12 cellular contexts compared by ENCODE assay signal in the genomic region with DNA sequence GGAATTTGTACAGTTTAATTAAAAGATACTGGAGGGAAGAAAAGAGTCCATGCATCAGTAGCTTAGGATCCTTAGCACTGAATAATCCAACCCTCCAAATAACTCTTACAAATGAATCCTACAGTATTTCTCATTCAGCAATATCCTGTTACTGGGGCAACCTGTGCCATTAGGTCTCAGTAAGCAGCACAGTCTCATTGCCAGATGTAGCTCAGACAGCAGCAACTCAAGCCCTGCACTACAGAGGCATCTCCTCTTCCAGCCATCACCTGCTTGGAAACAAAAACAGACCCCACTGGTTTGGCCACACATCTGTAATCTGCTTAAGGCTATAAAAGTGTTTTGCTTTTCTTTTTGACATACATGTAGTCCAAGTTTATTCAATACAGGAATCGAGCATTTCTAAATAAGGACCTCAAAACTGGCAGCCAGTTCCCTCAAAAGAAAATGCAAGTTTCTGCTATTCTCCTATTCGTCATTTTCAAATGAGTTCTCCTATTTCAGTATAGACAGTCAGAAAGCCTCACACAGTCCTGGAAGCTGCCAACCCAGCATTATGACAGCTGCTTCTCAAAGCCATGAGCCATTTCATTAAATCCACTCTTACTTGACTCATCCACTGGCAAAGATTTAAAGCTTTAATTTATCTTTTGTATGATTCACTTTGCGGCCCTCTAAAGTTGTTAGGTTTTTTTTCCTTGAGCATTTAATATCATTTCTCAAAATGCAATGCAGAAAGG.
A peak's percentile ranks its signal among the peaks of the same experiment; 100 is the strongest.
DNase-seq lines count a peak whose midpoint lies in the region; ATAC-seq, FAIRE-seq and TF ChIP-seq lines count a peak whose summit lies in the region.
"Had no signal": no experiment of that assay in that cellular context is flagged by ENCODE, and none has a peak within 500 bp of the region (broad histone marks: within the 10 kb centered on the region; RNA-seq: fewer than 3 reads in every experiment).

No MANE protein-coding gene starts in this region.

- H3K27me3 Mint-ChIP-seq in WTC11 (ENCODE audit: low read depth), result no peaks in the 10 kb centered on the region

- POLR2A ChIA-PET in WTC11 (lab: Charles Lee), result no interaction called here

- H3K4me3 ChIP-seq in right cardiac atrium (ENCODE audit: low read length), result no peak overlapping the region
- H3K4me3 ChIP-seq: BLaER1, PC-9, skin epidermis had no signal

- CTCF ChIA-PET in WTC11 (lab: Charles Lee), result interaction anchor here (1.0 kb wide), 1 partner anchor 129 kb away, joined by 3 read pairs; no protein-coding TSS in a partner anchor

- 60% methylated on average over 3 of the region's 3 CpGs for WGBS in right cardiac atrium

- no peak overlapping the region for H3K27ac ChIP-seq in right cardiac atrium (ENCODE audit: low read length)
- H3K27ac ChIP-seq: BLaER1, PC-9 had no signal

- peaks cover 54% of the 10 kb centered on the region for H3K4me1 Mint-ChIP-seq in WTC11

- no peak for FAIRE-seq in RCC 7860 (lab: Jason Lieb, UNC)

- peaks cover 33% of the 10 kb centered on the region for H3K36me3 Mint-ChIP-seq in WTC11

- H3K4me1 ChIP-seq in right cardiac atrium (ENCODE audit: control insufficient read depth, insufficient read depth, low read length), result peaks cover 2% of the 10 kb centered on the region
- H3K4me1 ChIP-seq: BLaER1 had no signal

- no peak for DNase-seq in left ventricle myocardium superior
- no peak for DNase-seq in right cardiac atrium
- DNase-seq in WTC11 (ENCODE audit: low spot score), result no peak
- DNase-seq in glomerular visceral epithelial cell (ENCODE audit: extremely low spot score), result peak; percentile 23
- DNase-seq in RCC 7860 (ENCODE audit: low spot score), result no peak
- DNase-seq in HK-2 (ENCODE audit: unreplicated experiment), result no peak
- no peak for DNase-seq in activated CD4-positive, alpha-beta T cell treated with anti-CD3 and anti-CD28 coated beads for 4 hours
- DNase-seq: activated T-cell treated with anti-CD3 and anti-CD28 coated beads, Interleukin-2, amount 50 U/mL, for 4 hours; PC-9 had no signal

- intact Hi-C loops in left ventricle myocardium superior (cut with micrococcal nuclease) (no loop called here), right cardiac atrium (cut with DNase I) (no loop called here)

- H3K9me3 Mint-ChIP-seq in WTC11, result peaks cover 9% of the 10 kb centered on the region
- H3K9me3 Mint-ChIP-seq: activated T-cell treated with anti-CD3 and anti-CD28 coated beads, Interleukin-2, amount 50 U/mL, for 4 hours had no signal

- no peaks in the 10 kb centered on the region for H3K9me3 ChIP-seq in right cardiac atrium (ENCODE audit: control insufficient read depth, low read length)

- H3K27ac Mint-ChIP-seq in WTC11, result peak overlapping the region; percentile 69

- ATAC-seq in left ventricle myocardium superior (peak; percentile 41), right cardiac atrium (no peak), WTC11 (peak; percentile 56; the same call in 1 of the 2 replicates), HG02973 (IDR thresholded peaks at IDR 0.05; ENCODE audit: unreplicated experiment) (no peak)
- ATAC-seq: activated T-cell treated with anti-CD3 and anti-CD28 coated beads, Interleukin-2, amount 50 U/mL, for 4 hours had no signal

- no peak overlapping the region for H3K4me3 Mint-ChIP-seq in WTC11
- H3K4me3 Mint-ChIP-seq: activated T-cell treated with anti-CD3 and anti-CD28 coated beads, Interleukin-2, amount 50 U/mL, for 4 hours had no signal

- no peaks in the 10 kb centered on the region for H3K27me3 ChIP-seq in right cardiac atrium (ENCODE audit: control insufficient read depth, insufficient read depth)
- H3K27me3 ChIP-seq: BLaER1 had no signal

- TF ChIP-seq CTCF in WTC11 (IDR thresholded peaks at IDR 0.05), result no peak

TF ChIP-seq in WTC11, 78 proteins besides CTCF, POLR2A, EP300 and RAD21 (continues in another document):
- TF ChIP-seq ZNF317 (CRISPR knock-in tag; IDR thresholded peaks at IDR 0.05; ENCODE audit: borderline replicate concordance, low read depth), result no peak
- TF ChIP-seq NFATC4 (CRISPR knock-in tag; IDR thresholded peaks at IDR 0.05), result no peak
- TF ChIP-seq OVOL2 (CRISPR knock-in tag; IDR thresholded peaks at IDR 0.05; ENCODE audit: borderline replicate concordance), result no peak
- TF ChIP-seq, protein P1, sequence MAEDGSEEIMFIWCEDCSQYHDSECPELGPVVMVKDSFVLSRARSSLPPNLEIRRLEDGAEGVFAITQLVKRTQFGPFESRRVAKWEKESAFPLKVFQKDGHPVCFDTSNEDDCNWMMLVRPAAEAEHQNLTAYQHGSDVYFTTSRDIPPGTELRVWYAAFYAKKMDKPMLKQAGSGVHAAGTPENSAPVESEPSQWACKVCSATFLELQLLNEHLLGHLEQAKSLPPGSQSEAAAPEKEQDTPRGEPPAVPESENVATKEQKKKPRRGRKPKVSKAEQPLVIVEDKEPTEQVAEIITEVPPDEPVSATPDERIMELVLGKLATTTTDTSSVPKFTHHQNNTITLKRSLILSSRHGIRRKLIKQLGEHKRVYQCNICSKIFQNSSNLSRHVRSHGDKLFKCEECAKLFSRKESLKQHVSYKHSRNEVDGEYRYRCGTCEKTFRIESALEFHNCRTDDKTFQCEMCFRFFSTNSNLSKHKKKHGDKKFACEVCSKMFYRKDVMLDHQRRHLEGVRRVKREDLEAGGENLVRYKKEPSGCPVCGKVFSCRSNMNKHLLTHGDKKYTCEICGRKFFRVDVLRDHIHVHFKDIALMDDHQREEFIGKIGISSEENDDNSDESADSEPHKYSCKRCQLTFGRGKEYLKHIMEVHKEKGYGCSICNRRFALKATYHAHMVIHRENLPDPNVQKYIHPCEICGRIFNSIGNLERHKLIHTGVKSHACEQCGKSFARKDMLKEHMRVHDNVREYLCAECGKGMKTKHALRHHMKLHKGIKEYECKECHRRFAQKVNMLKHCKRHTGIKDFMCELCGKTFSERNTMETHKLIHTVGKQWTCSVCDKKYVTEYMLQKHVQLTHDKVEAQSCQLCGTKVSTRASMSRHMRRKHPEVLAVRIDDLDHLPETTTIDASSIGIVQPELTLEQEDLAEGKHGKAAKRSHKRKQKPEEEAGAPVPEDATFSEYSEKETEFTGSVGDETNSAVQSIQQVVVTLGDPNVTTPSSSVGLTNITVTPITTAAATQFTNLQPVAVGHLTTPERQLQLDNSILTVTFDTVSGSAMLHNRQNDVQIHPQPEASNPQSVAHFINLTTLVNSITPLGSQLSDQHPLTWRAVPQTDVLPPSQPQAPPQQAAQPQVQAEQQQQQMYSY (CRISPR knock-in tag; IDR thresholded peaks at IDR 0.05), result no peak
- TF ChIP-seq ATF1 (CRISPR knock-in tag; IDR thresholded peaks at IDR 0.05), result no peak
- TF ChIP-seq, protein P2, sequence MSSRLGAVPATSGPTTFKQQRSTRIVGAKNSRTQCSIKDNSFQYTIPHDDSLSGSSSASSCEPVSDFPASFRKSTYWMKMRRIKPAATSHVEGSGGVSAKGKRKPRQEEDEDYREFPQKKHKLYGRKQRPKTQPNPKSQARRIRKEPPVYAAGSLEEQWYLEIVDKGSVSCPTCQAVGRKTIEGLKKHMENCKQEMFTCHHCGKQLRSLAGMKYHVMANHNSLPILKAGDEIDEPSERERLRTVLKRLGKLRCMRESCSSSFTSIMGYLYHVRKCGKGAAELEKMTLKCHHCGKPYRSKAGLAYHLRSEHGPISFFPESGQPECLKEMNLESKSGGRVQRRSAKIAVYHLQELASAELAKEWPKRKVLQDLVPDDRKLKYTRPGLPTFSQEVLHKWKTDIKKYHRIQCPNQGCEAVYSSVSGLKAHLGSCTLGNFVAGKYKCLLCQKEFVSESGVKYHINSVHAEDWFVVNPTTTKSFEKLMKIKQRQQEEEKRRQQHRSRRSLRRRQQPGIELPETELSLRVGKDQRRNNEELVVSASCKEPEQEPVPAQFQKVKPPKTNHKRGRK (CRISPR knock-in tag; IDR thresholded peaks at IDR 0.05; ENCODE audit: borderline replicate concordance), result no peak
- no peak for TF ChIP-seq IRF2 (CRISPR knock-in tag; IDR thresholded peaks at IDR 0.05; ENCODE audit: borderline replicate concordance, low read depth)
- no peak for TF ChIP-seq JUN (CRISPR knock-in tag; IDR thresholded peaks at IDR 0.05)
- TF ChIP-seq, protein P3, sequence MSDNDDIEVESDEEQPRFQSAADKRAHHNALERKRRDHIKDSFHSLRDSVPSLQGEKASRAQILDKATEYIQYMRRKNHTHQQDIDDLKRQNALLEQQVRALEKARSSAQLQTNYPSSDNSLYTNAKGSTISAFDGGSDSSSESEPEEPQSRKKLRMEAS (CRISPR knock-in tag; IDR thresholded peaks at IDR 0.05), result no peak
- TF ChIP-seq NR2C2 (CRISPR knock-in tag; IDR thresholded peaks at IDR 0.05), result no peak
- TF ChIP-seq SMAD4 (CRISPR knock-in tag; IDR thresholded peaks at IDR 0.05), result no peak
- TF ChIP-seq MYBL2 (CRISPR knock-in tag; IDR thresholded peaks at IDR 0.05), result no peak
- TF ChIP-seq, protein P4, sequence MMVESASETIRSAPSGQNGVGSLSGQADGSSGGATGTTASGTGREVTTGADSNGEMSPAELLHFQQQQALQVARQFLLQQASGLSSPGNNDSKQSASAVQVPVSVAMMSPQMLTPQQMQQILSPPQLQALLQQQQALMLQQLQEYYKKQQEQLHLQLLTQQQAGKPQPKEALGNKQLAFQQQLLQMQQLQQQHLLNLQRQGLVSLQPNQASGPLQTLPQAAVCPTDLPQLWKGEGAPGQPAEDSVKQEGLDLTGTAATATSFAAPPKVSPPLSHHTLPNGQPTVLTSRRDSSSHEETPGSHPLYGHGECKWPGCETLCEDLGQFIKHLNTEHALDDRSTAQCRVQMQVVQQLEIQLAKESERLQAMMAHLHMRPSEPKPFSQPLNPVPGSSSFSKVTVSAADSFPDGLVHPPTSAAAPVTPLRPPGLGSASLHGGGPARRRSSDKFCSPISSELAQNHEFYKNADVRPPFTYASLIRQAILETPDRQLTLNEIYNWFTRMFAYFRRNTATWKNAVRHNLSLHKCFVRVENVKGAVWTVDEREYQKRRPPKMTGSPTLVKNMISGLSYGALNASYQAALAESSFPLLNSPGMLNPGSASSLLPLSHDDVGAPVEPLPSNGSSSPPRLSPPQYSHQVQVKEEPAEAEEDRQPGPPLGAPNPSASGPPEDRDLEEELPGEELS (CRISPR knock-in tag; IDR thresholded peaks at IDR 0.05), result no peak

Comparison
In these comparisons a context has a peak if more than half of its experiments do, and no peak if none do; other contexts are left out.
1. ATAC-seq: peak in left ventricle myocardium superior (single experiment) and WTC11 (single experiment); none in right cardiac atrium (0 of 2) and HG02973 (single experiment).